ENCODE assay signal across 28 cellular contexts in the genomic region with DNA sequence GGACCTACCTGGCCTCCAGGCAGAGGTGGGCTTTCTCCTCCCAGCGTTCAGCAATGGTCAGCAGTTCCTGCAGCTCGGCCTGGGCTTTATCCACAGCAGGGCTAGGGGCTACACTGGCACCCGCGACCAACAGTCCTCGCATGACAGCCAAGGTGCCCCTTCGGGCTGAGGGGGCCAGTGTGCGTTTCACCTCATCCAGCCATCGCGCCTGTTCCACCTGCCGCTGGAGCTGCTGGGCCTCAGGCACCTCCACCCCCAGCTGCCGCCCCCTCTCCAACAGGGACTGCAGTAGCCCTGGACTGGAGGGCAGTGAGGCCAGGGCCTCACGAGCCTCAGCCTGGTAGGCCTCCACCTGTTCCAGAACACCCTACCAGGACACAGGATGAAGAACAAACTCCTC.
"Had no signal": no experiment of that assay in that cellular context is flagged by ENCODE, and none has a peak within 500 bp of the region (broad histone marks: within the 10 kb centered on the region; RNA-seq: fewer than 3 reads in every experiment).

No MANE protein-coding gene starts in this region.

- FAIRE-seq: endometrium, kidney had no signal

- H3K4me1 ChIP-seq: colonic mucosa, esophagus squamous epithelium, gastroesophageal sphincter, heart left ventricle, left lung, lower lobe of right lung had no signal

- H2AFZ ChIP-seq: hepatocyte had no signal

- ATAC-seq: esophagus mucosa, gastroesophageal sphincter, heart left ventricle, left lung, left ventricle myocardium superior, lower lobe of right lung, mucosa of descending colon had no signal

- H3K4me3 Mint-ChIP-seq: endodermal cell, immature natural killer cell, mesothelial cell of epicardium, naive B cell had no signal

- H3K79me2 ChIP-seq: hepatocyte had no signal

- H3K27ac Mint-ChIP-seq: endodermal cell, mesothelial cell of epicardium had no signal

- H3K4me1 Mint-ChIP-seq: endodermal cell, immature natural killer cell, mesothelial cell of epicardium had no signal

- H3K27ac ChIP-seq: colonic mucosa, dorsolateral prefrontal cortex, epithelial cell of prostate, esophagus squamous epithelium, gastroesophageal sphincter, heart left ventricle, hepatocyte, left lung, lower lobe of right lung had no signal

- H3K4me2 ChIP-seq: hepatocyte had no signal

- H3K9me3 Mint-ChIP-seq: immature natural killer cell, naive B cell had no signal

- H3K9me3 ChIP-seq: colonic mucosa, esophagus squamous epithelium, gastroesophageal sphincter, heart left ventricle, left lung, lower lobe of right lung, mucosa of descending colon had no signal

- DNase-seq: colonic mucosa; dermis blood vessel endothelial cell; dorsolateral prefrontal cortex; effector CD4-positive, alpha-beta T cell; effector memory CD4-positive, alpha-beta T cell; endodermal cell; erythroblast; esophagus squamous epithelium; foreskin fibroblast; foreskin melanocyte; heart left ventricle; hypothalamus; immature natural killer cell; islet precursor cell; kidney; kidney glomerular epithelial cell; left lung; left ventricle myocardium superior; lower lobe of right lung; mesenchymal stem cell; naive B cell had no signal

- H3K4me3 ChIP-seq: colonic mucosa, dorsolateral prefrontal cortex, esophagus squamous epithelium, gastroesophageal sphincter, heart left ventricle, hepatocyte, left lung, lower lobe of right lung, mucosa of descending colon had no signal

- H3K27me3 Mint-ChIP-seq: naive B cell had no signal

- H3K27me3 ChIP-seq: colonic mucosa, dorsolateral prefrontal cortex, esophagus squamous epithelium, gastroesophageal sphincter, heart left ventricle, hepatocyte, left lung had no signal
